In the genomic region with DNA sequence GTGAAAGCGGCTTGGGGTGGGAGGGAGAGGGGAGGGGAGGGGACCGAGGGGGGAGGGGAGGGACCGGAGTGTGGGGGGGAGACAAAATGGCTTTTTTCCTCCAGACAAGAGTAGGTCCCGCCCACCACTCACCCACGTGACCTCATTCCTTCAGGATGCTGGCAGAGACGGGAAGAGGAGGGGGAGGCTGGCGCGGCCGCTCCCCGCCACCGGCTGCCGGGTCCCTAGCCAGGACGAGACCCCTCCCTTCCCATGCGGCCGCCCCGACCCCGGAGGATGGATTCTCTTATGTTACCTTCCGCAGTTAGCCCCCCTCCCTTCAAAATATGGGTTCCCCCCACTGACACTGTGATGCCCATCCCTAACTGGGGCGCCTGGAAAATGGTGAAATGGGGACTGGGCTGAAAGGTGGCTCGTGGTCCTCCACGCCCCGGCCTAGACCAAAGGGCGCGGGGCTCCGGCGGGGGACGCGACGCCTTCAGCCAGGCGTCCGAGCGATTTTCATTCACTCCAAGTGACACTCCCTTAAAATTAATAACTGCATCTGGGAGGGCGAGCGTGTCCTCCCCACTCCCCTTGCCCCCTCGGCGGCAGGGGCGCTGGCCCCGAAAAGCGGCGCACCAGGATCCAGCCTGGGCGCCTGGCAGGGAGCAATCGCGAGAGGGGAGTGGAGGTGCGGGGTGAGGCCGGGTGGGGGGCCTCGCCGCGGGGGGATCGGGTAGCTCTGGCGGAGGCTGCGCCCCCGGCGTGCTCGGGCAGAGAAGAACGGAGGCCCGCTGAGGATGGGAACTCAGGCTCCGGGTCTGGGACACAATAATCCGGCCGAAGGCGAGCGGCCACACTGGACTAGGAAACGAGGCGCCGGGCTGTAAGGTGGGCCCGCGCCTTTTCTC, we compare ENCODE assay signal across 1 cellular context.
A peak's percentile ranks its signal among the peaks of the same experiment; 100 is the strongest.
TF ChIP-seq lines count a peak whose summit lies in the region.

A gene (minus strand): TSS at position 8 of the 893 bp plus-strand sequence. CDS start 7,934 bp downstream, outside the sequence.

TF ChIP-seq in HEK293, 187 proteins besides CTCF, POLR2A, EP300 and RAD21 (continued from another document and continues in another):
- TF ChIP-seq, protein P1, sequence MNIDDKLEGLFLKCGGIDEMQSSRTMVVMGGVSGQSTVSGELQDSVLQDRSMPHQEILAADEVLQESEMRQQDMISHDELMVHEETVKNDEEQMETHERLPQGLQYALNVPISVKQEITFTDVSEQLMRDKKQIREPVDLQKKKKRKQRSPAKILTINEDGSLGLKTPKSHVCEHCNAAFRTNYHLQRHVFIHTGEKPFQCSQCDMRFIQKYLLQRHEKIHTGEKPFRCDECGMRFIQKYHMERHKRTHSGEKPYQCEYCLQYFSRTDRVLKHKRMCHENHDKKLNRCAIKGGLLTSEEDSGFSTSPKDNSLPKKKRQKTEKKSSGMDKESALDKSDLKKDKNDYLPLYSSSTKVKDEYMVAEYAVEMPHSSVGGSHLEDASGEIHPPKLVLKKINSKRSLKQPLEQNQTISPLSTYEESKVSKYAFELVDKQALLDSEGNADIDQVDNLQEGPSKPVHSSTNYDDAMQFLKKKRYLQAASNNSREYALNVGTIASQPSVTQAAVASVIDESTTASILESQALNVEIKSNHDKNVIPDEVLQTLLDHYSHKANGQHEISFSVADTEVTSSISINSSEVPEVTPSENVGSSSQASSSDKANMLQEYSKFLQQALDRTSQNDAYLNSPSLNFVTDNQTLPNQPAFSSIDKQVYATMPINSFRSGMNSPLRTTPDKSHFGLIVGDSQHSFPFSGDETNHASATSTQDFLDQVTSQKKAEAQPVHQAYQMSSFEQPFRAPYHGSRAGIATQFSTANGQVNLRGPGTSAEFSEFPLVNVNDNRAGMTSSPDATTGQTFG (tag by site-specific recombination; IDR thresholded peaks at IDR 0.05; ENCODE audit: borderline replicate concordance) = no peak
- TF ChIP-seq ZNF658 (tag by site-specific recombination; IDR thresholded peaks at IDR 0.05) (no peak), SP3 (tag by site-specific recombination; IDR thresholded peaks at IDR 0.05) (no peak; the same call in 1 of the 2 replicates), ZNF660 (tag by site-specific recombination; IDR thresholded peaks at IDR 0.05) (0 out of 2 replicates have a peak, but pooled peaks have one; percentile 39), ZNF530 (tag by site-specific recombination; IDR thresholded peaks at IDR 0.05; ENCODE audit: low read depth) (no peak), SALL2 (tag by site-specific recombination; IDR thresholded peaks at IDR 0.05; ENCODE audit: borderline replicate concordance) (no peak), ZNF664 (tag by site-specific recombination; IDR thresholded peaks at IDR 0.05) (no peak), ZNF426 (tag by site-specific recombination; IDR thresholded peaks at IDR 0.05) (no peak), ZNF623 (tag by site-specific recombination; IDR thresholded peaks at IDR 0.05) (no peak), ZNF24 (tag by site-specific recombination; IDR thresholded peaks at IDR 0.05) (0 out of 2 replicates have a peak, but pooled peaks have one; percentile 28), ZNF768 (tag by site-specific recombination; IDR thresholded peaks at IDR 0.05) (no peak), BCL11B (tag by site-specific recombination; IDR thresholded peaks at IDR 0.05; ENCODE audit: low read depth) (0 out of 2 replicates have a peak, but pooled peaks have one; percentile 14), ZBTB21 (tag by site-specific recombination; IDR thresholded peaks at IDR 0.05) (no peak), ZEB2 (tag by site-specific recombination; IDR thresholded peaks at IDR 0.05) (peak; percentile 39; the same call in 1 of the 2 replicates), ZNF16 (tag by site-specific recombination; IDR thresholded peaks at IDR 0.05; ENCODE audit: low read depth) (no peak), ZBTB48 (tag by site-specific recombination; IDR thresholded peaks at IDR 0.05) (peak; percentile 93), ZNF624 (tag by site-specific recombination; IDR thresholded peaks at IDR 0.05) (no peak), GLI4 (tag by site-specific recombination; IDR thresholded peaks at IDR 0.05) (no peak), SCRT2 (tag by site-specific recombination; IDR thresholded peaks at IDR 0.05) (no peak), GLIS2 (tag by site-specific recombination; IDR thresholded peaks at IDR 0.05) (peak; percentile 98), SETDB1 (IDR thresholded peaks at IDR 0.05; ENCODE audit: insufficient read length, low read length) (no peak), ZNF423 (tag by site-specific recombination; IDR thresholded peaks at IDR 0.05) (0 out of 2 replicates have a peak, but pooled peaks have one; percentile 41), ZBTB17 (tag by site-specific recombination; IDR thresholded peaks at IDR 0.05) (no peak), WT1 (tag by site-specific recombination; IDR thresholded peaks at IDR 0.05) (peak; percentile 35; the same call in 1 of the 2 replicates), ZNF23 (tag by site-specific recombination; IDR thresholded peaks at IDR 0.05; ENCODE audit: borderline replicate concordance) (no peak), ZNF157 (tag by site-specific recombination; IDR thresholded peaks at IDR 0.05) (no peak), ZNF10 (tag by site-specific recombination; IDR thresholded peaks at IDR 0.05) (no peak), ZNF626 (tag by site-specific recombination; IDR thresholded peaks at IDR 0.05) (no peak), ZNF140 (tag by site-specific recombination; IDR thresholded peaks at IDR 0.05) (no peak), ZNF211 (tag by site-specific recombination; IDR thresholded peaks at IDR 0.05; ENCODE audit: low read depth) (no peak), ZNF132 (tag by site-specific recombination; IDR thresholded peaks at IDR 0.05; ENCODE audit: borderline replicate concordance) (no peak), ZNF792 (tag by site-specific recombination; IDR thresholded peaks at IDR 0.05) (no peak)
- TF ChIP-seq, protein P2, sequence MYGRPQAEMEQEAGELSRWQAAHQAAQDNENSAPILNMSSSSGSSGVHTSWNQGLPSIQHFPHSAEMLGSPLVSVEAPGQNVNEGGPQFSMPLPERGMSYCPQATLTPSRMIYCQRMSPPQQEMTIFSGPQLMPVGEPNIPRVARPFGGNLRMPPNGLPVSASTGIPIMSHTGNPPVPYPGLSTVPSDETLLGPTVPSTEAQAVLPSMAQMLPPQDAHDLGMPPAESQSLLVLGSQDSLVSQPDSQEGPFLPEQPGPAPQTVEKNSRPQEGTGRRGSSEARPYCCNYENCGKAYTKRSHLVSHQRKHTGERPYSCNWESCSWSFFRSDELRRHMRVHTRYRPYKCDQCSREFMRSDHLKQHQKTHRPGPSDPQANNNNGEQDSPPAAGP (tag by site-specific recombination; IDR thresholded peaks at IDR 0.05) = peak; percentile 12; the same call in 1 of the 2 replicates
- TF ChIP-seq, protein P3, sequence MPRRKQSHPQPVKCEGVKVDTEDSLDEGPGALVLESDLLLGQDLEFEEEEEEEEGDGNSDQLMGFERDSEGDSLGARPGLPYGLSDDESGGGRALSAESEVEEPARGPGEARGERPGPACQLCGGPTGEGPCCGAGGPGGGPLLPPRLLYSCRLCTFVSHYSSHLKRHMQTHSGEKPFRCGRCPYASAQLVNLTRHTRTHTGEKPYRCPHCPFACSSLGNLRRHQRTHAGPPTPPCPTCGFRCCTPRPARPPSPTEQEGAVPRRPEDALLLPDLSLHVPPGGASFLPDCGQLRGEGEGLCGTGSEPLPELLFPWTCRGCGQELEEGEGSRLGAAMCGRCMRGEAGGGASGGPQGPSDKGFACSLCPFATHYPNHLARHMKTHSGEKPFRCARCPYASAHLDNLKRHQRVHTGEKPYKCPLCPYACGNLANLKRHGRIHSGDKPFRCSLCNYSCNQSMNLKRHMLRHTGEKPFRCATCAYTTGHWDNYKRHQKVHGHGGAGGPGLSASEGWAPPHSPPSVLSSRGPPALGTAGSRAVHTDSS (tag by site-specific recombination; IDR thresholded peaks at IDR 0.05) = no peak
- TF ChIP-seq, protein P4, sequence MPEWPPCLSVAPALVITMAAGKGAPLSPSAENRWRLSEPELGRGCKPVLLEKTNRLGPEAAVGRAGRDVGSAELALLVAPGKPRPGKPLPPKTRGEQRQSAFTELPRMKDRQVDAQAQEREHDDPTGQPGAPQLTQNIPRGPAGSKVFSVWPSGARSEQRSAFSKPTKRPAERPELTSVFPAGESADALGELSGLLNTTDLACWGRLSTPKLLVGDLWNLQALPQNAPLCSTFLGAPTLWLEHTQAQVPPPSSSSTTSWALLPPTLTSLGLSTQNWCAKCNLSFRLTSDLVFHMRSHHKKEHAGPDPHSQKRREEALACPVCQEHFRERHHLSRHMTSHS (tag by site-specific recombination; IDR thresholded peaks at IDR 0.05) = no peak
- TF ChIP-seq, protein P5, sequence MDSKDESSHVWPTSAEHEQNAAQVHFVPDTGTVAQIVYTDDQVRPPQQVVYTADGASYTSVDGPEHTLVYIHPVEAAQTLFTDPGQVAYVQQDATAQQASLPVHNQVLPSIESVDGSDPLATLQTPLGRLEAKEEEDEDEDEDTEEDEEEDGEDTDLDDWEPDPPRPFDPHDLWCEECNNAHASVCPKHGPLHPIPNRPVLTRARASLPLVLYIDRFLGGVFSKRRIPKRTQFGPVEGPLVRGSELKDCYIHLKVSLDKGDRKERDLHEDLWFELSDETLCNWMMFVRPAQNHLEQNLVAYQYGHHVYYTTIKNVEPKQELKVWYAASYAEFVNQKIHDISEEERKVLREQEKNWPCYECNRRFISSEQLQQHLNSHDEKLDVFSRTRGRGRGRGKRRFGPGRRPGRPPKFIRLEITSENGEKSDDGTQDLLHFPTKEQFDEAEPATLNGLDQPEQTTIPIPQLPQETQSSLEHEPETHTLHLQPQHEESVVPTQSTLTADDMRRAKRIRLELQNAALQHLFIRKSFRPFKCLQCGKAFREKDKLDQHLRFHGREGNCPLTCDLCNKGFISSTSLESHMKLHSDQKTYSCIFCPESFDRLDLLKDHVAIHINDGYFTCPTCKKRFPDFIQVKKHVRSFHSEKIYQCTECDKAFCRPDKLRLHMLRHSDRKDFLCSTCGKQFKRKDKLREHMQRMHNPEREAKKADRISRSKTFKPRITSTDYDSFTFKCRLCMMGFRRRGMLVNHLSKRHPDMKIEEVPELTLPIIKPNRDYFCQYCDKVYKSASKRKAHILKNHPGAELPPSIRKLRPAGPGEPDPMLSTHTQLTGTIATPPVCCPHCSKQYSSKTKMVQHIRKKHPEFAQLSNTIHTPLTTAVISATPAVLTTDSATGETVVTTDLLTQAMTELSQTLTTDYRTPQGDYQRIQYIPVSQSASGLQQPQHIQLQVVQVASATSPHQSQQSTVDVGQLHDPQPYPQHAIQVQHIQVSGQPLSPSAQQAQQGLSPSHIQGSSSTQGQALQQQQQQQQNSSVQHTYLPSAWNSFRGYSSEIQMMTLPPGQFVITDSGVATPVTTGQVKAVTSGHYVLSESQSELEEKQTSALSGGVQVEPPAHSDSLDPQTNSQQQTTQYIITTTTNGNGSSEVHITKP (tag by site-specific recombination; IDR thresholded peaks at IDR 0.05) = peak; percentile 56
- TF ChIP-seq, protein P6, sequence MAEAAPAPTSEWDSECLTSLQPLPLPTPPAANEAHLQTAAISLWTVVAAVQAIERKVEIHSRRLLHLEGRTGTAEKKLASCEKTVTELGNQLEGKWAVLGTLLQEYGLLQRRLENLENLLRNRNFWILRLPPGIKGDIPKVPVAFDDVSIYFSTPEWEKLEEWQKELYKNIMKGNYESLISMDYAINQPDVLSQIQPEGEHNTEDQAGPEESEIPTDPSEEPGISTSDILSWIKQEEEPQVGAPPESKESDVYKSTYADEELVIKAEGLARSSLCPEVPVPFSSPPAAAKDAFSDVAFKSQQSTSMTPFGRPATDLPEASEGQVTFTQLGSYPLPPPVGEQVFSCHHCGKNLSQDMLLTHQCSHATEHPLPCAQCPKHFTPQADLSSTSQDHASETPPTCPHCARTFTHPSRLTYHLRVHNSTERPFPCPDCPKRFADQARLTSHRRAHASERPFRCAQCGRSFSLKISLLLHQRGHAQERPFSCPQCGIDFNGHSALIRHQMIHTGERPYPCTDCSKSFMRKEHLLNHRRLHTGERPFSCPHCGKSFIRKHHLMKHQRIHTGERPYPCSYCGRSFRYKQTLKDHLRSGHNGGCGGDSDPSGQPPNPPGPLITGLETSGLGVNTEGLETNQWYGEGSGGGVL (tag by site-specific recombination; IDR thresholded peaks at IDR 0.05) = peak; percentile 83
- TF ChIP-seq, protein P7, sequence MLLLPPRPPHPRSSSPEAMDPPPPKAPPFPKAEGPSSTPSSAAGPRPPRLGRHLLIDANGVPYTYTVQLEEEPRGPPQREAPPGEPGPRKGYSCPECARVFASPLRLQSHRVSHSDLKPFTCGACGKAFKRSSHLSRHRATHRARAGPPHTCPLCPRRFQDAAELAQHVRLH (tag by site-specific recombination; IDR thresholded peaks at IDR 0.05) = no peak
- TF ChIP-seq, protein P8, sequence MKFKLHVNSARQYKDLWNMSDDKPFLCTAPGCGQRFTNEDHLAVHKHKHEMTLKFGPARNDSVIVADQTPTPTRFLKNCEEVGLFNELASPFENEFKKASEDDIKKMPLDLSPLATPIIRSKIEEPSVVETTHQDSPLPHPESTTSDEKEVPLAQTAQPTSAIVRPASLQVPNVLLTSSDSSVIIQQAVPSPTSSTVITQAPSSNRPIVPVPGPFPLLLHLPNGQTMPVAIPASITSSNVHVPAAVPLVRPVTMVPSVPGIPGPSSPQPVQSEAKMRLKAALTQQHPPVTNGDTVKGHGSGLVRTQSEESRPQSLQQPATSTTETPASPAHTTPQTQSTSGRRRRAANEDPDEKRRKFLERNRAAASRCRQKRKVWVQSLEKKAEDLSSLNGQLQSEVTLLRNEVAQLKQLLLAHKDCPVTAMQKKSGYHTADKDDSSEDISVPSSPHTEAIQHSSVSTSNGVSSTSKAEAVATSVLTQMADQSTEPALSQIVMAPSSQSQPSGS (tag by site-specific recombination; IDR thresholded peaks at IDR 0.05; ENCODE audit: low read depth) = no peak
- TF ChIP-seq, protein P9, sequence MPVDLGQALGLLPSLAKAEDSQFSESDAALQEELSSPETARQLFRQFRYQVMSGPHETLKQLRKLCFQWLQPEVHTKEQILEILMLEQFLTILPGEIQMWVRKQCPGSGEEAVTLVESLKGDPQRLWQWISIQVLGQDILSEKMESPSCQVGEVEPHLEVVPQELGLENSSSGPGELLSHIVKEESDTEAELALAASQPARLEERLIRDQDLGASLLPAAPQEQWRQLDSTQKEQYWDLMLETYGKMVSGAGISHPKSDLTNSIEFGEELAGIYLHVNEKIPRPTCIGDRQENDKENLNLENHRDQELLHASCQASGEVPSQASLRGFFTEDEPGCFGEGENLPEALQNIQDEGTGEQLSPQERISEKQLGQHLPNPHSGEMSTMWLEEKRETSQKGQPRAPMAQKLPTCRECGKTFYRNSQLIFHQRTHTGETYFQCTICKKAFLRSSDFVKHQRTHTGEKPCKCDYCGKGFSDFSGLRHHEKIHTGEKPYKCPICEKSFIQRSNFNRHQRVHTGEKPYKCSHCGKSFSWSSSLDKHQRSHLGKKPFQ (tag by site-specific recombination; IDR thresholded peaks at IDR 0.05) = no peak
- TF ChIP-seq, protein P10, sequence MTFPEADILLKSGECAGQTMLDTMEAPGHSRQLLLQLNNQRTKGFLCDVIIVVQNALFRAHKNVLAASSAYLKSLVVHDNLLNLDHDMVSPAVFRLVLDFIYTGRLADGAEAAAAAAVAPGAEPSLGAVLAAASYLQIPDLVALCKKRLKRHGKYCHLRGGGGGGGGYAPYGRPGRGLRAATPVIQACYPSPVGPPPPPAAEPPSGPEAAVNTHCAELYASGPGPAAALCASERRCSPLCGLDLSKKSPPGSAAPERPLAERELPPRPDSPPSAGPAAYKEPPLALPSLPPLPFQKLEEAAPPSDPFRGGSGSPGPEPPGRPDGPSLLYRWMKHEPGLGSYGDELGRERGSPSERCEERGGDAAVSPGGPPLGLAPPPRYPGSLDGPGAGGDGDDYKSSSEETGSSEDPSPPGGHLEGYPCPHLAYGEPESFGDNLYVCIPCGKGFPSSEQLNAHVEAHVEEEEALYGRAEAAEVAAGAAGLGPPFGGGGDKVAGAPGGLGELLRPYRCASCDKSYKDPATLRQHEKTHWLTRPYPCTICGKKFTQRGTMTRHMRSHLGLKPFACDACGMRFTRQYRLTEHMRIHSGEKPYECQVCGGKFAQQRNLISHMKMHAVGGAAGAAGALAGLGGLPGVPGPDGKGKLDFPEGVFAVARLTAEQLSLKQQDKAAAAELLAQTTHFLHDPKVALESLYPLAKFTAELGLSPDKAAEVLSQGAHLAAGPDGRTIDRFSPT (tag by site-specific recombination; IDR thresholded peaks at IDR 0.05) = peak; percentile 89
